17 cellular contexts compared by ENCODE assay signal in the genomic region with DNA sequence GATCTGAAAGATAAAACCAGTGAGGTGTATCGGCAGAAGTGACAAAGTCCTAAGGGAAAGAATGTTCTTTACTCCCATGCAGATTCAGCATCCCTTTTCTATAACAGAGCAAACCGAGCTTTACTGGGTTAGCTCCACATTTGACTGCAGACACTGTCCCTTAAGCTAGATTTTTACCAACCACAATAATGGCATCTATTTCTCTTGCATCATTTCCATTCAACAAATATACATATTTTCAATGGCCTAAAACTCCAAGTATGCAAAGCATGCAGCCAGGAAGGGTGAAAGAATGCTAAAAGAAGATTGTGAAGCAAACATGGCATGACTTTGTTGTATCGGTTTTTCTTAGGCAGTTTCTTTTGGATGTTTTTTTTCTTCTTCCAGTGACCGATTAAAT.
DNase-seq lines count a peak whose midpoint lies in the region; TF ChIP-seq lines count a peak whose summit lies in the region.
"Had no signal": no experiment of that assay in that cellular context is flagged by ENCODE, and none has a peak within 500 bp of the region (broad histone marks: within the 10 kb centered on the region; RNA-seq: fewer than 3 reads in every experiment).

No MANE protein-coding gene starts in this region.

- H3K9ac ChIP-seq in GM23248 (no peak overlapping the region), adipocyte (ENCODE audit: low read length) (peak overlapping the region; percentile 37)

- peak overlapping the region; percentile 0; the same call in 1 of the 2 replicates for H3K4me3 ChIP-seq in GM23248
- H3K4me3 ChIP-seq in adipocyte (ENCODE audit: low read length): no peak overlapping the region
- H3K4me3 ChIP-seq in sigmoid colon: no peak overlapping the region
- H3K4me3 ChIP-seq: dorsolateral prefrontal cortex, esophagus squamous epithelium, upper lobe of left lung had no signal

- 47 to 50% methylated on average over 4 of the region's 4 CpGs for WGBS in GM23248 (ENCODE audit: low coverage in 1 of 2, low lambda C conversion rate in 2 of 2, missing lambda C conversion rate in 2 of 2), 2 experiments
- WGBS in sigmoid colon, 2 donors: 71 to 77% methylated on average over 4 of the region's 4 CpGs

- H3K27ac ChIP-seq in GM23248 (peak overlapping the region; percentile 17), sigmoid colon (no peak overlapping the region)
- H3K27ac ChIP-seq: dorsolateral prefrontal cortex, esophagus squamous epithelium, HL-60, upper lobe of left lung had no signal

- H3K27me3 ChIP-seq in GM23248 (replicated peaks; ENCODE audit: insufficient read depth): no peaks in the 10 kb centered on the region
- H3K27me3 ChIP-seq in adipocyte (replicated peaks; ENCODE audit: control insufficient read depth, insufficient read depth, low read length): no peaks in the 10 kb centered on the region
- no peaks in the 10 kb centered on the region for H3K27me3 ChIP-seq in sigmoid colon
- H3K27me3 ChIP-seq: dorsolateral prefrontal cortex, esophagus squamous epithelium, upper lobe of left lung had no signal

- H3K9me3 ChIP-seq in GM23248 (ENCODE audit: low read depth) (no peaks in the 10 kb centered on the region), adipocyte (ENCODE audit: control insufficient read depth, low read length) (peaks cover 7% of the 10 kb centered on the region), sigmoid colon (peaks cover 0 to 4% (median 0%) of the 10 kb centered on the region in 4 donors)
- H3K9me3 ChIP-seq: esophagus squamous epithelium, upper lobe of left lung had no signal

- intact Hi-C loops in sigmoid colon (cut with DNase I): no loop called here

- H2AFZ ChIP-seq in GM23248: peak overlapping the region; percentile 17

- no peaks in the 10 kb centered on the region for H3K36me3 ChIP-seq in GM23248 (ENCODE audit: low read depth)
- no peaks in the 10 kb centered on the region for H3K36me3 ChIP-seq in adipocyte (ENCODE audit: control insufficient read depth, insufficient read depth, low read length, severe bottlenecking)
- H3K36me3 ChIP-seq in sigmoid colon: no peaks in the 10 kb centered on the region
- H3K36me3 ChIP-seq: esophagus squamous epithelium, upper lobe of left lung had no signal

- TF ChIP-seq CTCF in sigmoid colon (IDR thresholded peaks at IDR 0.05): no peak

- no peak for TF ChIP-seq EP300 in sigmoid colon (IDR thresholded peaks at IDR 0.05)

- H3K4me2 ChIP-seq in GM23248 (ENCODE audit: unreplicated experiment): peak overlapping the region; percentile 35

- H3K9me2 ChIP-seq in GM23248 (ENCODE audit: insufficient read depth): no peaks in the 10 kb centered on the region

- DNase-seq in GM23248 (peak; percentile 47), adipocyte (ENCODE audit: low read depth) (peak; percentile 73), hepatic stellate cell (ENCODE audit: low spot score) (peak; percentile 17), stromal cell of bone marrow (ENCODE audit: low read depth) (peak; percentile 6), Kasumi-1 (lab: John Stamatoyannopoulos, UW) (no peak), sigmoid colon (no peak), medulla oblongata (ENCODE audit: extremely low spot score) (no peak)
- DNase-seq: activated CD4-positive, CD25-positive, alpha-beta regulatory T cell; activated effector memory CD4-positive, alpha-beta T cell treated with anti-CD3 and anti-CD28 coated beads, Interleukin-2, amount 50 U/mL, for 16 hours; aorta; CD8-positive, alpha-beta T cell; dorsolateral prefrontal cortex; esophagus squamous epithelium; NCI-H187 treated with DMSO at 0.1 percent for 48 hours; NCI-H510A treated with DMSO at 0.1 percent for 48 hours; upper lobe of left lung had no signal

- H4K20me1 ChIP-seq in GM23248 (ENCODE audit: insufficient read depth): no peaks in the 10 kb centered on the region

- in situ Hi-C loops in GM23248 (cut with MboI): no loop called here

- TF ChIP-seq POLR2A in sigmoid colon (IDR thresholded peaks at IDR 0.05): no peak

- peaks cover 27% of the 10 kb centered on the region for H3K4me1 ChIP-seq in GM23248 (ENCODE audit: insufficient read depth)
- peaks cover 9% of the 10 kb centered on the region for H3K4me1 ChIP-seq in adipocyte (ENCODE audit: control insufficient read depth, insufficient read depth, low read length)
- H3K4me1 ChIP-seq in sigmoid colon: no peaks in the 10 kb centered on the region
- H3K4me1 ChIP-seq: esophagus squamous epithelium, upper lobe of left lung had no signal

- H3K79me2 ChIP-seq in GM23248 (ENCODE audit: insufficient read depth): no peaks in the 10 kb centered on the region

- peaks cover 19% of the 10 kb centered on the region for H3F3A ChIP-seq in GM23248 (ENCODE audit: insufficient read depth)

Comparison
In these comparisons a context has a peak if more than half of its experiments do, and no peak if none do; other contexts are left out.
1. DNase-seq: peak in GM23248 (single experiment), adipocyte (single experiment), hepatic stellate cell (single experiment) and stromal cell of bone marrow (single experiment); none in Kasumi-1 (0 of 2), sigmoid colon (single experiment) and medulla oblongata (single experiment).